Comparison of ENCODE assay signal across 22 cellular contexts in genomic region chr2:101041413-101041812, GRCh38. TPM values are rescaled to one million over a fixed set of nuclear protein-coding genes. Genes with fewer than 3 reads are reported as not detected.
DNase-seq lines count a peak whose midpoint lies in the region; ATAC-seq and TF ChIP-seq lines count a peak whose summit lies in the region.
"Had no signal": no experiment of that assay in that cellular context is flagged by ENCODE, and none has a peak within 500 bp of the region (broad histone marks: within the 10 kb centered on the region; RNA-seq: fewer than 3 reads in every experiment).

No MANE protein-coding gene starts in this region.

- intact Hi-C loops in Right ventricle myocardium superior (cut with DNase I) (no loop called here), heart left ventricle (cut with DNase I) (loop anchor here in 1 of 10 donors (10.0 kb wide), 1 partner anchor 63 kb away; no protein-coding TSS in a partner anchor), PC-3 (cut with micrococcal nuclease) (no loop called here)
- intact Hi-C loops in activated T-helper 2 cell treated with anti-CD3 and anti-CD28 coated beads, Interferon-gamma antibody, Interleukin-2, Interleukin-4, amounts not matched to agents 10 μg/mL and 5 μg/mL and 100 μg/mL, durations not matched to agents 14 hours and 24 hours and 36 hours (cut with micrococcal nuclease) = no loop called here

- BruUV-seq in PC-3 (replicated peaks; lab: Mats Ljungman, UMichigan) = no TSS peak

- no peaks in the 10 kb centered on the region for H3K9me2 ChIP-seq in PC-3 (replicated peaks; ENCODE audit: low read length)

- no peak overlapping the region for H3K4me2 ChIP-seq in PC-3 (ENCODE audit: low read length)

- peaks cover 5% of the 10 kb centered on the region for H3K4me1 Mint-ChIP-seq in activated T-helper 2 cell treated with anti-CD3 and anti-CD28 coated beads, Interferon-gamma antibody, Interleukin-2, Interleukin-4, amounts not matched to agents 10 μg/mL and 5 μg/mL and 100 μg/mL, durations not matched to agents 14 hours and 24 hours and 36 hours (ENCODE audit: low read depth)

- no peaks in the 10 kb centered on the region for H3K27me3 ChIP-seq in heart left ventricle
- H3K27me3 ChIP-seq in PC-3 (ENCODE audit: low read length) = no peaks in the 10 kb centered on the region
- H3K27me3 ChIP-seq: esophagus muscularis mucosa, upper lobe of left lung had no signal

- WGBS in heart left ventricle, 4 donors = 76 to 86% (median 81%) methylated on average over 4 of the region's 4 CpGs

- H3K36me3 Mint-ChIP-seq in activated T-helper 2 cell treated with anti-CD3 and anti-CD28 coated beads, Interferon-gamma antibody, Interleukin-2, Interleukin-4, amounts not matched to agents 10 μg/mL and 5 μg/mL and 100 μg/mL, durations not matched to agents 14 hours and 24 hours and 36 hours (ENCODE audit: low read depth) = no peaks in the 10 kb centered on the region
- H3K36me3 Mint-ChIP-seq: activated naive CD8-positive, alpha-beta T cell treated with anti-CD3 and anti-CD28 coated beads for 36 hours; IgD-negative memory B cell had no signal

- no peaks in the 10 kb centered on the region for H3F3A ChIP-seq in PC-3 (ENCODE audit: low read length, unreplicated experiment)

- H3K9me3 ChIP-seq in heart left ventricle (no peaks in the 10 kb centered on the region), PC-3 (ENCODE audit: low read length) (no peaks in the 10 kb centered on the region)
- H3K9me3 ChIP-seq: esophagus muscularis mucosa, upper lobe of left lung had no signal

- no peaks in the 10 kb centered on the region for H4K20me1 ChIP-seq in PC-3 (ENCODE audit: low read length)

- H3K27me3 Mint-ChIP-seq in activated T-helper 2 cell treated with anti-CD3 and anti-CD28 coated beads, Interferon-gamma antibody, Interleukin-2, Interleukin-4, amounts not matched to agents 10 μg/mL and 5 μg/mL and 100 μg/mL, durations not matched to agents 14 hours and 24 hours and 36 hours (ENCODE audit: low read depth) = peaks cover 3% of the 10 kb centered on the region
- H3K27me3 Mint-ChIP-seq: activated naive CD8-positive, alpha-beta T cell treated with anti-CD3 and anti-CD28 coated beads for 36 hours; stimulated activated naive CD8-positive, alpha-beta T cell treated with anti-CD3 and anti-CD28 coated beads, Interleukin-15, Interleukin-2, amounts not matched to agents 100 ng/mL and 50 ng/mL, for 24 hours had no signal

- no peak for TF ChIP-seq CTCF in heart left ventricle (IDR thresholded peaks at IDR 0.05)
- TF ChIP-seq CTCF in cardiac fibroblast (IDR thresholded peaks at IDR 0.05; ENCODE audit: low read depth, low read length) = no peak
- TF ChIP-seq CTCF in PC-3 (conservative IDR thresholded peaks at IDR 0.05; ENCODE audit: low read depth, low read length) = no peak

- CTCF ChIA-PET in PC-3 (lab: Charles Lee) = interaction anchor here (0.6 kb wide), 1 partner anchor 199 kb away, joined by 3 read pairs; no protein-coding TSS in a partner anchor

- H3K27ac Mint-ChIP-seq in activated T-helper 2 cell treated with anti-CD3 and anti-CD28 coated beads, Interferon-gamma antibody, Interleukin-2, Interleukin-4, amounts not matched to agents 10 μg/mL and 5 μg/mL and 100 μg/mL, durations not matched to agents 14 hours and 24 hours and 36 hours = no peak overlapping the region
- H3K27ac Mint-ChIP-seq: activated naive CD8-positive, alpha-beta T cell treated with anti-CD3 and anti-CD28 coated beads for 36 hours; IgD-negative memory B cell; stimulated activated naive CD8-positive, alpha-beta T cell treated with anti-CD3 and anti-CD28 coated beads, Interleukin-15, Interleukin-2, amounts not matched to agents 100 ng/mL and 50 ng/mL, for 24 hours had no signal

- no peak overlapping the region for H3K4me3 ChIP-seq in heart left ventricle
- H3K4me3 ChIP-seq in cardiac fibroblast (replicated peaks in 1 of 2; ENCODE audit: low read depth in 2 of 2, low read length in 2 of 2) = no peak overlapping the region
- H3K4me3 ChIP-seq in PC-3 (ENCODE audit: low read length) = no peak overlapping the region
- H3K4me3 ChIP-seq: esophagus muscularis mucosa, skin epidermis, upper lobe of left lung had no signal

- POLR2A ChIA-PET in PC-3 (lab: Charles Lee; ENCODE audit: unreplicated experiment) = no interaction called here

- peaks cover 5% of the 10 kb centered on the region; the same call in 1 of the 2 replicates for H3K79me2 ChIP-seq in PC-3 (ENCODE audit: low read length)

- ATAC-seq in Right ventricle myocardium superior (ENCODE audit: poor library complexity) (peak; percentile 19), heart left ventricle (no peak), PC-3 (no peak), GM21737 (IDR thresholded peaks at IDR 0.05; ENCODE audit: unreplicated experiment) (no peak)
- ATAC-seq: left lobe of liver had no signal

- H3K9me3 Mint-ChIP-seq in activated T-helper 2 cell treated with anti-CD3 and anti-CD28 coated beads, Interferon-gamma antibody, Interleukin-2, Interleukin-4, amounts not matched to agents 10 μg/mL and 5 μg/mL and 100 μg/mL, durations not matched to agents 14 hours and 24 hours and 36 hours = no peaks in the 10 kb centered on the region
- H3K9me3 Mint-ChIP-seq: activated naive CD8-positive, alpha-beta T cell treated with anti-CD3 and anti-CD28 coated beads for 36 hours; IgD-negative memory B cell; stimulated activated naive CD8-positive, alpha-beta T cell treated with anti-CD3 and anti-CD28 coated beads, Interleukin-15, Interleukin-2, amounts not matched to agents 100 ng/mL and 50 ng/mL, for 24 hours had no signal

- H3K27ac ChIP-seq in heart left ventricle (peak overlapping the region in 2 of 12 donors; percentile 8 to 66), PC-3 (ENCODE audit: low read length) (no peak overlapping the region)
- H3K27ac ChIP-seq: esophagus muscularis mucosa, skin epidermis had no signal

- H2AFZ ChIP-seq in PC-3 (ENCODE audit: low read length) = no peak overlapping the region

- H3K36me3 ChIP-seq in heart left ventricle (peaks cover 0 to 48% (median 33%) of the 10 kb centered on the region in 9 donors), PC-3 (ENCODE audit: low read depth, low read length) (peaks cover 21% of the 10 kb centered on the region; the same call in 1 of the 2 replicates)

- no peak overlapping the region for H3K9ac ChIP-seq in PC-3 (ENCODE audit: low read length)

- H3K4me1 ChIP-seq in heart left ventricle (peaks cover 0 to 30% (median 3%) of the 10 kb centered on the region in 12 donors), PC-3 (ENCODE audit: insufficient read depth, low read length) (no peaks in the 10 kb centered on the region)
- H3K4me1 ChIP-seq: esophagus muscularis mucosa had no signal

- no peak overlapping the region for H3K4me3 Mint-ChIP-seq in activated T-helper 2 cell treated with anti-CD3 and anti-CD28 coated beads, Interferon-gamma antibody, Interleukin-2, Interleukin-4, amounts not matched to agents 10 μg/mL and 5 μg/mL and 100 μg/mL, durations not matched to agents 14 hours and 24 hours and 36 hours (ENCODE audit: low read depth)
- H3K4me3 Mint-ChIP-seq: activated naive CD8-positive, alpha-beta T cell treated with anti-CD3 and anti-CD28 coated beads for 36 hours; IgD-negative memory B cell; stimulated activated naive CD8-positive, alpha-beta T cell treated with anti-CD3 and anti-CD28 coated beads, Interleukin-15, Interleukin-2, amounts not matched to agents 100 ng/mL and 50 ng/mL, for 24 hours had no signal

- no peak for DNase-seq in Right ventricle myocardium superior
- DNase-seq in heart left ventricle = no peak
- peak; percentile 78 for DNase-seq in NOMO-1 treated with dmso at 0.1 percent for 144 hours (lab: John Stamatoyannopoulos, UW; ENCODE audit: unreplicated experiment)
- peak; percentile 23 to 34 for DNase-seq in cardiac fibroblast (ENCODE audit: low read depth in 2 of 2)
- DNase-seq in stromal cell of bone marrow (ENCODE audit: low read depth) = peak; percentile 21
- no peak for DNase-seq in PC-3
- DNase-seq in activated T-helper 2 cell treated with anti-CD3 and anti-CD28 coated beads, Interferon-gamma antibody, Interleukin-2, Interleukin-4, amounts not matched to agents 10 μg/mL and 5 μg/mL and 100 μg/mL, durations not matched to agents 14 hours and 24 hours and 36 hours (ENCODE audit: low spot score) = no peak
- DNase-seq: activated CD4-positive, alpha-beta T cell treated with anti-CD3 and anti-CD28 coated beads for 48 hours; activated naive CD8-positive, alpha-beta T cell treated with anti-CD3 and anti-CD28 coated beads for 36 hours; C1 segment of cervical spinal cord; effector memory CD4-positive, alpha-beta T cell; NCI-H1930; NCI-H345; NCI-H82; stimulated activated CD4-positive, alpha-beta T cell treated with anti-CD3 and anti-CD28 coated beads, Interleukin-4, amount 100 ng/mL, for 24 hours; upper lobe of left lung had no signal

- no peak for TF ChIP-seq POLR2A in heart left ventricle (IDR thresholded peaks at IDR 0.05)

RNA-seq across cellular contexts. Expression of gene RPL31, which starts 39.3 kb away (rescaled TPM):
- total RNA-seq in Right ventricle myocardium superior = 756 TPM
- total RNA-seq in heart left ventricle = 100 to 1,000 TPM; 383 to 838 (median 747) TPM
- 1,000 to 10,000 TPM; 3,477 to 3,831 TPM for polyA plus RNA-seq in heart left ventricle
- 638 and 756 TPM in 2 replicates for total RNA-seq in PC-3 (2014; rRNA removed)
- total RNA-seq in activated T-helper 2 cell treated with anti-CD3 and anti-CD28 coated beads, Interferon-gamma antibody, Interleukin-2, Interleukin-4, amounts not matched to agents 10 μg/mL and 5 μg/mL and 100 μg/mL, durations not matched to agents 14 hours and 24 hours and 36 hours = 1,195 and 1,243 TPM in 2 replicates

Comparison
In these comparisons a context has a peak if more than half of its experiments do, and no peak if none do; other contexts are left out.
1. DNase-seq: peak in NOMO-1 treated with dmso at 0.1 percent for 144 hours (single experiment), cardiac fibroblast (2 of 2) and stromal cell of bone marrow (single experiment); none in Right ventricle myocardium superior (single experiment), heart left ventricle (0 of 5), PC-3 (single experiment) and activated T-helper 2 cell treated with anti-CD3 and anti-CD28 coated beads, Interferon-gamma antibody, Interleukin-2, Interleukin-4, amounts not matched to agents 10 μg/mL and 5 μg/mL and 100 μg/mL, durations not matched to agents 14 hours and 24 hours and 36 hours (single experiment).